ENCODE assay signal across 22 cellular contexts in genomic region chr2:157301323-157301722, GRCh38. TPM values are rescaled to one million over a fixed set of nuclear protein-coding genes. Genes with fewer than 3 reads are reported as not detected.
DNase-seq lines count a peak whose midpoint lies in the region; ATAC-seq, FAIRE-seq and TF ChIP-seq lines count a peak whose summit lies in the region.
"Had no signal": no experiment of that assay in that cellular context is flagged by ENCODE, and none has a peak within 500 bp of the region (broad histone marks: within the 10 kb centered on the region; RNA-seq: fewer than 3 reads in every experiment).

No MANE protein-coding gene starts in this region.

- H3K4me1 Mint-ChIP-seq in activated CD4-positive, alpha-beta memory T cell treated with anti-CD3 and anti-CD28 coated beads for 36 hours (ENCODE audit: low read depth) = peaks cover 2% of the 10 kb centered on the region

- FAIRE-seq in K562 (lab: Jason Lieb, UNC) = peak; percentile 15
- FAIRE-seq in small intestine (lab: Jason Lieb, UNC) = no peak
- FAIRE-seq: GM12878, GM19239, H54 had no signal

- peaks cover 11% of the 10 kb centered on the region for H3K36me3 ChIP-seq in IMR-90 (ENCODE audit: control insufficient read depth, insufficient read depth, low read length)
- peaks cover 64% of the 10 kb centered on the region for H3K36me3 ChIP-seq in K562 (ENCODE audit: control insufficient read depth, insufficient read depth, low read length)
- H3K36me3 ChIP-seq in mucosa of descending colon (ENCODE audit: low read depth) = no peaks in the 10 kb centered on the region
- no peaks in the 10 kb centered on the region for H3K36me3 ChIP-seq in small intestine (ENCODE audit: control insufficient read depth in 2 of 2, insufficient read depth in 2 of 2, low read length in 2 of 2)
- H3K36me3 ChIP-seq: HAP-1 had no signal

- dilution Hi-C loops in IMR-90 (cut with HindIII; ENCODE audit: low sequenced_read_pairs, unreplicated experiment) = no loop called here

- peaks cover 6% of the 10 kb centered on the region for H3K27me3 Mint-ChIP-seq in activated CD4-positive, alpha-beta memory T cell treated with anti-CD3 and anti-CD28 coated beads for 36 hours

- no peaks in the 10 kb centered on the region for H4K20me1 ChIP-seq in IMR-90 (ENCODE audit: insufficient read depth, low read length)
- no peaks in the 10 kb centered on the region for H4K20me1 ChIP-seq in K562 (replicated peaks; ENCODE audit: control insufficient read depth, insufficient read depth, low read length)

- H3K79me1 ChIP-seq in IMR-90 (ENCODE audit: low read depth in 1 of 2, low read length in 2 of 2) = no peaks in the 10 kb centered on the region

- H3K27me3 ChIP-seq in IMR-90 (ENCODE audit: control insufficient read depth, insufficient read depth, low read length) (no peaks in the 10 kb centered on the region), K562 (ENCODE audit: control insufficient read depth in 2 of 2, insufficient read depth in 2 of 2, low read length in 2 of 2) (no peaks in the 10 kb centered on the region), small intestine (ENCODE audit: control insufficient read depth in 2 of 2, insufficient read depth in 2 of 2, low read length in 2 of 2) (no peaks in the 10 kb centered on the region)

- intact Hi-C loops in IMR-90 (cut with micrococcal nuclease) = no loop called here
- intact Hi-C loops in K562 (cut with micrococcal nuclease) = loop anchor here (5.0 kb wide), 2 partner anchors 291 to 461 kb away; no protein-coding TSS in a partner anchor
- intact Hi-C loops in mucosa of descending colon (cut with DNase I, micrococcal nuclease) = no loop called here
- intact Hi-C loops in activated CD4-positive, alpha-beta memory T cell treated with anti-CD3 and anti-CD28 coated beads for 36 hours (cut with micrococcal nuclease) = loop anchor here (10.0 kb wide), 3 partner anchors 323 to 483 kb away; partner anchors contain the start of gene ACVR1C

- no peak for TF ChIP-seq RAD21 in IMR-90 (IDR thresholded peaks at IDR 0.05; ENCODE audit: low read length)
- no peak for TF ChIP-seq RAD21 in K562 (CRISPR knock-in tag; conservative IDR thresholded peaks at IDR 0.05 in 1 of 2, IDR thresholded peaks at IDR 0.05 in 1 of 2)

- H4K91ac ChIP-seq in IMR-90 (ENCODE audit: insufficient read depth, low read depth, low read length) = no peak overlapping the region

- peak overlapping the region; percentile 3 for H2BK5ac ChIP-seq in IMR-90 (ENCODE audit: low read depth, low read length, poor library complexity, severe bottlenecking)

- H2AFZ ChIP-seq in IMR-90 (replicated peaks; ENCODE audit: low read length, poor library complexity) = no peak overlapping the region
- no peak overlapping the region for H2AFZ ChIP-seq in K562 (ENCODE audit: low read depth, low read length)

- TF ChIP-seq CTCF in IMR-90 (conservative IDR thresholded peaks at IDR 0.05; ENCODE audit: low read depth, low read length) (no peak), K562 (IDR thresholded peaks at IDR 0.05 in 2 of 3, conservative IDR thresholded peaks at IDR 0.05 in 1 of 3; ENCODE audit: insufficient read depth in 2 of 3, low read depth in 1 of 3, low read length in 3 of 3) (no peak), mucosa of descending colon (IDR thresholded peaks at IDR 0.05) (no peak)

- no peak overlapping the region for H3K56ac ChIP-seq in IMR-90 (ENCODE audit: extremely low read depth, insufficient read depth, low read length)

- H3K79me2 ChIP-seq in K562 (ENCODE audit: control insufficient read depth, insufficient read depth, low read length) = no peaks in the 10 kb centered on the region

- TF ChIP-seq EP300 in K562 (IDR thresholded peaks at IDR 0.05; ENCODE audit: low read length) = no peak

- no peak overlapping the region for H4K8ac ChIP-seq in IMR-90 (ENCODE audit: low read depth in 2 of 2, low read length in 2 of 2)

- no peak overlapping the region for H2AK9ac ChIP-seq in IMR-90 (replicated peaks; ENCODE audit: low read depth, low read length, poor library complexity)

- no peak overlapping the region for H3K4ac ChIP-seq in IMR-90 (ENCODE audit: low read depth, low read length)

- H3K4me3 Mint-ChIP-seq in activated CD4-positive, alpha-beta memory T cell treated with anti-CD3 and anti-CD28 coated beads for 36 hours = no peak overlapping the region
- H3K4me3 Mint-ChIP-seq: CD4-positive, alpha-beta memory T cell; HFFc6 had no signal

- H2BK15ac ChIP-seq in IMR-90 (ENCODE audit: low read depth, low read length) = no peak overlapping the region

- no peak overlapping the region for H3K14ac ChIP-seq in IMR-90 (replicated peaks; ENCODE audit: low read depth, low read length)

- POLR2A ChIA-PET in IMR-90 (lab: Charles Lee; ENCODE audit: unreplicated experiment) (no interaction called here), K562 (lab: Yijun Ruan, JAX) (interaction anchor here (0.8 to 3.4 kb wide), 4 partner anchors 9 to 979 kb away, joined by 3 to 10 read pairs (median 4); no protein-coding TSS in a partner anchor)
- POLR2A ChIA-PET in activated CD4-positive, alpha-beta memory T cell treated with anti-CD3 and anti-CD28 coated beads for 36 hours (lab: Charles Lee) = no interaction called here

- H3K9me3 Mint-ChIP-seq in activated CD4-positive, alpha-beta memory T cell treated with anti-CD3 and anti-CD28 coated beads for 36 hours = no peaks in the 10 kb centered on the region
- H3K9me3 Mint-ChIP-seq: CD4-positive, alpha-beta memory T cell; HFFc6 had no signal

- TF ChIP-seq POLR2A in IMR-90 (IDR thresholded peaks at IDR 0.05; ENCODE audit: low read depth, low read length) = no peak
- peak; percentile 52 for TF ChIP-seq POLR2A in K562 (conservative IDR thresholded peaks at IDR 0.05)

- H3K4me2 ChIP-seq in IMR-90 (ENCODE audit: low read depth, low read length) (no peak overlapping the region), K562 (ENCODE audit: insufficient read depth, low read length) (no peak overlapping the region)

- no peak overlapping the region for H4K5ac ChIP-seq in IMR-90 (ENCODE audit: low read depth, low read length)

- no peak overlapping the region for H2BK20ac ChIP-seq in IMR-90 (ENCODE audit: low read depth, low read length)

- no peak overlapping the region for H3K27ac Mint-ChIP-seq in activated CD4-positive, alpha-beta memory T cell treated with anti-CD3 and anti-CD28 coated beads for 36 hours

- no peaks in the 10 kb centered on the region for H3K36me3 Mint-ChIP-seq in activated CD4-positive, alpha-beta memory T cell treated with anti-CD3 and anti-CD28 coated beads for 36 hours
- H3K36me3 Mint-ChIP-seq: CD4-positive, alpha-beta memory T cell had no signal

- H3K18ac ChIP-seq in IMR-90 (ENCODE audit: low read depth, low read length) = no peak overlapping the region

- H2AK5ac ChIP-seq in IMR-90 (ENCODE audit: low read depth, low read length) = no peak overlapping the region

- no peaks in the 10 kb centered on the region for H3K9me3 ChIP-seq in IMR-90 (ENCODE audit: control insufficient read depth, insufficient read depth, low read length)
- no peaks in the 10 kb centered on the region for H3K9me3 ChIP-seq in K562 (replicated peaks; ENCODE audit: control insufficient read depth, insufficient read depth, low read depth, low read length)
- H3K9me3 ChIP-seq in mucosa of descending colon = no peaks in the 10 kb centered on the region
- H3K9me3 ChIP-seq in small intestine (ENCODE audit: control insufficient read depth, low read depth) = no peaks in the 10 kb centered on the region
- H3K9me3 ChIP-seq: HAP-1 had no signal

- CTCF ChIA-PET in IMR-90 (lab: Yijun Ruan, JAX) = interaction anchor here (0.7 to 1.9 kb wide), 6 partner anchors 9 to 1929 kb away, joined by 3 to 7 read pairs (median 4); no protein-coding TSS in a partner anchor
- CTCF ChIA-PET in K562 (lab: Yijun Ruan, JAX; ENCODE audit: low intra/inter-chr PET ratio) = no interaction called here
- CTCF ChIA-PET in activated CD4-positive, alpha-beta memory T cell treated with anti-CD3 and anti-CD28 coated beads for 36 hours (lab: Charles Lee) = interaction anchor here (0.6 to 12.2 kb wide), 35 partner anchors 8 to 1504 kb away, joined by 3 to 316 read pairs (median 7); partner anchors contain the start of genes ACVR1C, CYTIP and ERMN

- 100% methylated on average over 1 of the region's 2 CpGs; no CpG with 5 or more reads in 1 of the 2 experiments for WGBS in IMR-90 (ENCODE audit: extremely low coverage in 2 of 2, insufficient read length in 1 of 2), 2 experiments
- WGBS in K562 (ENCODE audit: insufficient coverage, low coverage, missing lambda C conversion rate) = 80% methylated on average over 2 of the region's 2 CpGs
- 28 to 69% (median 46%) methylated on average over 2 of the region's 2 CpGs for WGBS in small intestine, 3 donors

- H3K23ac ChIP-seq in IMR-90 (ENCODE audit: low read depth, low read length) = no peak overlapping the region

- peaks cover 4% of the 10 kb centered on the region; the same call in 1 of the 2 replicates for H3K4me1 ChIP-seq in IMR-90 (ENCODE audit: control insufficient read depth, insufficient read depth, low read length)
- H3K4me1 ChIP-seq in K562 (replicated peaks in 1 of 2; ENCODE audit: control insufficient read depth in 2 of 2, insufficient read depth in 2 of 2, low read length in 2 of 2) = peaks cover 0 to 17% of the 10 kb centered on the region in 2 experiments; a peak in 2 of 5 replicates
- H3K4me1 ChIP-seq in mucosa of descending colon (ENCODE audit: low read depth) = no peaks in the 10 kb centered on the region
- no peaks in the 10 kb centered on the region for H3K4me1 ChIP-seq in small intestine (ENCODE audit: control insufficient read depth in 2 of 2, insufficient read depth in 1 of 2, low read depth in 1 of 2, low read length in 1 of 2)
- H3K4me1 ChIP-seq: HAP-1 had no signal

- in situ Hi-C loops in IMR-90 (cut with MboI; ENCODE audit: low sequenced_read_pairs) = no loop called here
- in situ Hi-C loops in K562 (cut with MboI) = no loop called here

- H3K9me1 ChIP-seq in IMR-90 (ENCODE audit: insufficient read depth, low read length) = 0 out of 2 replicates have a peak, but pooled peaks cover 3% of the 10 kb centered on the region
- no peaks in the 10 kb centered on the region for H3K9me1 ChIP-seq in K562 (ENCODE audit: control insufficient read depth, insufficient read depth, low read length)

- H2BK120ac ChIP-seq in IMR-90 (ENCODE audit: low read depth, low read length) = no peak overlapping the region

- H3K9ac ChIP-seq in IMR-90 (ENCODE audit: low read depth, low read length) (no peak overlapping the region), K562 (ENCODE audit: insufficient read depth in 1 of 2, low read depth in 2 of 2, low read length in 2 of 2) (no peak overlapping the region)

- H3K27ac ChIP-seq in IMR-90 (ENCODE audit: insufficient read depth, low read length) = no peak overlapping the region
- peak overlapping the region; percentile 19; the same call in 1 of the 3 replicates for H3K27ac ChIP-seq in K562 (ENCODE audit: extremely low read depth, low read depth, low read length)
- no peak overlapping the region for H3K27ac ChIP-seq in small intestine (ENCODE audit: low read depth in 1 of 2, low read length in 1 of 2)

- no peak overlapping the region for H3K4me3 ChIP-seq in IMR-90 (ENCODE audit: insufficient read depth, low read depth, low read length)
- H3K4me3 ChIP-seq in K562 = no peak overlapping the region
- no peak overlapping the region for H3K4me3 ChIP-seq in mucosa of descending colon
- H3K4me3 ChIP-seq in small intestine (ENCODE audit: low read depth in 1 of 2, low read length in 2 of 2) = no peak overlapping the region
- H3K4me3 ChIP-seq: GM12878, HAP-1 had no signal

- no peak for DNase-seq in IMR-90
- no peak for DNase-seq in K562 (ENCODE audit: extremely low read depth in 1 of 4, low spot score in 3 of 4)
- DNase-seq in mucosa of descending colon = no peak
- DNase-seq in small intestine = peak; percentile 48
- DNase-seq in activated CD4-positive, alpha-beta memory T cell treated with anti-CD3 and anti-CD28 coated beads for 36 hours = no peak
- no peak for DNase-seq in SW480 (ENCODE audit: low spot score)
- DNase-seq: C1 segment of cervical spinal cord; CD4-positive, alpha-beta memory T cell; COR-L47; DMS79; EL; GDM1; GOT3; HFFc6 had no signal

- no peak for ATAC-seq in IMR-90 (ENCODE audit: low read depth)
- ATAC-seq in K562 = no peak; the same call in 2 of the 3 replicates
- ATAC-seq in mucosa of descending colon = peak; percentile 36
- ATAC-seq in HG03108 (IDR thresholded peaks at IDR 0.05; ENCODE audit: unreplicated experiment) = no peak
- ATAC-seq: GM12878 had no signal

- TSS peak; percentile 12 for BruUV-seq in IMR-90 (replicated peaks; lab: Mats Ljungman, UMichigan)
- no TSS peak for BruUV-seq in K562 (replicated peaks; lab: Mats Ljungman, UMichigan)

RNA-seq across cellular contexts. Expression of gene ERMN, which starts 24.3 kb away (rescaled TPM):
- total RNA-seq in IMR-90 (2012; rRNA removed) = not detected in 2 replicates
- not detected in 2 replicates for polyA plus RNA-seq in IMR-90 (2012; rRNA removed)
- not detected in 2 replicates for polyA plus RNA-seq in IMR-90 (2012; cell fraction: cytosol; rRNA removed)
- 0.13 TPM in 1 of 2 replicates, not detected in the other for polyA plus RNA-seq in IMR-90 (2012; cell fraction: nucleus; rRNA removed; ENCODE audit: low replicate concordance)
- 0.14 TPM in 1 of 2 replicates, not detected in the other for total RNA-seq in K562 (2011; cell fraction: chromatin; rRNA removed; ENCODE audit: low replicate concordance)
- total RNA-seq in K562 (2011; cell fraction: nucleolus; rRNA removed) = not detected in 2 replicates
- total RNA-seq in K562 (2011; cell fraction: nucleoplasm; rRNA removed) = not detected in 2 replicates
- not detected in 2 replicates for total RNA-seq in K562 (2014; rRNA removed)
- total RNA-seq in K562 (2014; rRNA removed; fragmentation: Illumina TruSeq; extraction: Trizol) = 0.07 and 0.10 TPM in 2 replicates
- 0.04 TPM in 1 of 2 replicates, not detected in the other for total RNA-seq in K562 (2015; rRNA removed; fragmentation: Illumina TruSeq; extraction: Trizol)
- total RNA-seq in K562 (2021) = not detected in 2 replicates
- 0.11 and 0.14 TPM in 2 replicates for polyA plus RNA-seq in K562 (2011; rRNA removed)
- polyA plus RNA-seq in K562 (2011; cell fraction: cytosol; rRNA removed) = not detected in 2 replicates
- 0.08 and 0.11 TPM in 2 replicates for polyA plus RNA-seq in K562 (2011; cell fraction: nucleus; rRNA removed)
- polyA plus RNA-seq in K562 (2012) = 0.07 and 0.14 TPM in 2 replicates
- 0.03 TPM in 1 of 2 replicates, not detected in the other for polyA plus RNA-seq in K562 (2014; fragmentation: Illumina TruSeq; extraction: Trizol)
- under 1 TPM; 0.03 to 0.07 TPM for polyA plus RNA-seq in K562 (2014; fragmentation: Nextera tagmentation; extraction: Ambion mirVana)
- not detected in 2 replicates for polyA plus RNA-seq in K562 (2014; rRNA removed)
- not detected in 2 replicates for polyA minus RNA-seq in K562 (2011; rRNA and poly(A)+ RNA removed)
- not detected in 2 replicates for polyA minus RNA-seq in K562 (2011; cell fraction: cytosol; rRNA and poly(A)+ RNA removed)
- polyA minus RNA-seq in K562 (2011; cell fraction: nucleus; rRNA and poly(A)+ RNA removed) = not detected in 2 replicates
- under 1 TPM; 0.06 to 0.32 (median 0.14) TPM for total RNA-seq in mucosa of descending colon
- polyA plus RNA-seq in small intestine = under 1 TPM in 1 of 3 donors, not detected in 2; 0.27 TPM
- total RNA-seq in activated CD4-positive, alpha-beta memory T cell treated with anti-CD3 and anti-CD28 coated beads for 36 hours = 1 to 10 TPM in 1 of 2 experiments, under 1 TPM in 1; 0.82 to 1.5 TPM
- total RNA-seq: A172, A673, HFFc6 had no signal
- polyA plus RNA-seq: BJ had no signal

RNA-seq across cellular contexts. Expression of gene GALNT5, which starts 43.8 kb away (rescaled TPM):
- 63.3 and 73.6 TPM in 2 replicates for total RNA-seq in IMR-90 (2012; rRNA removed)
- 28.9 and 36.3 TPM in 2 replicates for polyA plus RNA-seq in IMR-90 (2012; rRNA removed)
- polyA plus RNA-seq in IMR-90 (2012; cell fraction: cytosol; rRNA removed) = 7.2 and 7.9 TPM in 2 replicates
- polyA plus RNA-seq in IMR-90 (2012; cell fraction: nucleus; rRNA removed; ENCODE audit: low replicate concordance) = 4.0 and 36.8 TPM in 2 replicates
- 52.3 and 110 TPM in 2 replicates for total RNA-seq in K562 (2011; cell fraction: chromatin; rRNA removed; ENCODE audit: low replicate concordance)
- total RNA-seq in K562 (2011; cell fraction: nucleolus; rRNA removed) = 48.4 and 54.3 TPM in 2 replicates
- total RNA-seq in K562 (2011; cell fraction: nucleoplasm; rRNA removed) = 70.4 and 94.5 TPM in 2 replicates
- total RNA-seq in K562 (2014; rRNA removed) = 40.3 and 43.5 TPM in 2 replicates
- 68.9 and 78.4 TPM in 2 replicates for total RNA-seq in K562 (2014; rRNA removed; fragmentation: Illumina TruSeq; extraction: Trizol)
- 69.6 and 73.0 TPM in 2 replicates for total RNA-seq in K562 (2015; rRNA removed; fragmentation: Illumina TruSeq; extraction: Trizol)
- 47.4 and 54.7 TPM in 2 replicates for total RNA-seq in K562 (2021)
- polyA plus RNA-seq in K562 (2011; rRNA removed) = 49.8 and 58.3 TPM in 2 replicates
- 11.2 and 20.2 TPM in 2 replicates for polyA plus RNA-seq in K562 (2011; cell fraction: cytosol; rRNA removed)
- 48.6 and 52.6 TPM in 2 replicates for polyA plus RNA-seq in K562 (2011; cell fraction: nucleus; rRNA removed)
- polyA plus RNA-seq in K562 (2012) = 26.9 and 40.5 TPM in 2 replicates
- polyA plus RNA-seq in K562 (2014; fragmentation: Illumina TruSeq; extraction: Trizol) = 56.3 and 62.6 TPM in 2 replicates
- 10 to 100 TPM; 21.6 to 44.0 TPM for polyA plus RNA-seq in K562 (2014; fragmentation: Nextera tagmentation; extraction: Ambion mirVana)
- 39.3 and 45.2 TPM in 2 replicates for polyA plus RNA-seq in K562 (2014; rRNA removed)
- polyA minus RNA-seq in K562 (2011; rRNA and poly(A)+ RNA removed) = 70.3 and 78.3 TPM in 2 replicates
- polyA minus RNA-seq in K562 (2011; cell fraction: cytosol; rRNA and poly(A)+ RNA removed) = 25.0 and 30.6 TPM in 2 replicates
- polyA minus RNA-seq in K562 (2011; cell fraction: nucleus; rRNA and poly(A)+ RNA removed) = 52.2 and 95.1 TPM in 2 replicates
- 10 to 100 TPM; 16.5 to 46.1 (median 45.5) TPM for total RNA-seq in mucosa of descending colon
- 1 to 10 TPM in 1 of 3 donors, under 1 TPM in 2; 0.67 to 3.8 (median 0.81) TPM for polyA plus RNA-seq in small intestine
- not detected for total RNA-seq in activated CD4-positive, alpha-beta memory T cell treated with anti-CD3 and anti-CD28 coated beads for 36 hours
- total RNA-seq: A172; A673; CD4-positive, alpha-beta memory T cell had no signal
- polyA plus RNA-seq: CD4-positive, alpha-beta memory T cell had no signal

Comparison
In these comparisons a context has a peak if more than half of its experiments do, and no peak if none do; other contexts are left out.
1. RNA of gene GALNT5, which starts 43.8 kb away (total RNA-seq): 40.3 to 110 TPM in K562, 63.3 to 73.6 TPM in IMR-90 and 16.5 to 46.1 TPM in mucosa of descending colon; not detected in activated CD4-positive, alpha-beta memory T cell treated with anti-CD3 and anti-CD28 coated beads for 36 hours; every median in the first group is over 10 times any median in the second.
2. intact Hi-C loops: an anchor here in K562 (5.0 kb wide) and activated CD4-positive, alpha-beta memory T cell treated with anti-CD3 and anti-CD28 coated beads for 36 hours (10.0 kb wide); none called in IMR-90 and mucosa of descending colon.